Comparison of ENCODE assay signal across 19 cellular contexts in the genomic region with DNA sequence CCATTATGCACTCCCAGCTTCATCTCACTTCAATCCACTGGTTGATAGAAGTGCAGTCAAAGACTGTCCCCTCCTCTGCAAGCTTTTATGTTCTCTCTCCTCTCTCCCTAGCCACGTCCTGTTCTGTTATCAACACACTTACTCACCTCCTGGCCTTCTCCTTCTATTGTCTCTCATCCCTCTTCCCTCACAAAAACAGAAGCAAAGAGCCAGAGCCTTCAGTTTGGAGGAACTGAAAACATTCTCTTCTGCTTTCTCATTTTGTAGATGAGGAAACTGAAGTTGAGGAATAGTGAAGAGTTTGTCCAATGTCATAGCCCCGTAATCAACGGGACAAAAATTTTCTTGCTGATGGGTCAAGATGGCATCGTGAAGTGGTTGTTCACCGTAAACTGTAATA. TPM values are rescaled to one million over a fixed set of nuclear protein-coding genes. Genes with fewer than 3 reads are reported as not detected.
DNase-seq lines count a peak whose midpoint lies in the region; ATAC-seq and TF ChIP-seq lines count a peak whose summit lies in the region.
"Had no signal": no experiment of that assay in that cellular context is flagged by ENCODE, and none has a peak within 500 bp of the region (broad histone marks: within the 10 kb centered on the region; RNA-seq: fewer than 3 reads in every experiment).

No MANE protein-coding gene starts in this region.

- H3K27me3 Mint-ChIP-seq in stimulated activated naive CD8-positive, alpha-beta T cell treated with anti-CD3 and anti-CD28 coated beads, Interleukin-15, amount 100 ng/mL, for 72 hours = no peaks in the 10 kb centered on the region

- H3K27ac Mint-ChIP-seq in stimulated activated naive CD8-positive, alpha-beta T cell treated with anti-CD3 and anti-CD28 coated beads, Interleukin-15, amount 100 ng/mL, for 72 hours = peak overlapping the region; percentile 2 to 28

- peaks cover 39% of the 10 kb centered on the region for H3K27me3 ChIP-seq in left ventricle myocardium inferior (ENCODE audit: low read depth)
- H3K27me3 ChIP-seq in heart right ventricle = peaks cover 0 to 21% (median 3%) of the 10 kb centered on the region in 7 donors
- H3K27me3 ChIP-seq: pancreas, spleen had no signal

- H3K9me3 ChIP-seq in left ventricle myocardium inferior (replicated peaks) = no peaks in the 10 kb centered on the region
- H3K9me3 ChIP-seq in heart right ventricle = no peaks in the 10 kb centered on the region
- H3K9me3 ChIP-seq: pancreas, SK-N-SH, spleen had no signal

- peaks cover 62% of the 10 kb centered on the region for H3K4me1 Mint-ChIP-seq in stimulated activated naive CD8-positive, alpha-beta T cell treated with anti-CD3 and anti-CD28 coated beads, Interleukin-15, amount 100 ng/mL, for 72 hours

- ATAC-seq in Right ventricle myocardium superior (ENCODE audit: poor library complexity) = peak; percentile 36
- ATAC-seq in heart right ventricle = peak in 5 of 8 donors; percentile 18 to 56 (median 31)
- no peak for ATAC-seq in stimulated activated naive CD8-positive, alpha-beta T cell treated with anti-CD3 and anti-CD28 coated beads, Interleukin-15, amount 100 ng/mL, for 72 hours
- no peak for ATAC-seq in GM18907 (IDR thresholded peaks at IDR 0.05; ENCODE audit: unreplicated experiment)
- ATAC-seq in GM18520 (IDR thresholded peaks at IDR 0.05; ENCODE audit: unreplicated experiment) = no peak
- ATAC-seq: K562 had no signal

- H3K27ac ChIP-seq in left ventricle myocardium inferior (replicated peaks) = no peak overlapping the region
- H3K27ac ChIP-seq in heart right ventricle = peak overlapping the region in 1 of 10 donors; percentile 80
- H3K27ac ChIP-seq: pancreas had no signal

- no peak overlapping the region for H3K4me3 Mint-ChIP-seq in stimulated activated naive CD8-positive, alpha-beta T cell treated with anti-CD3 and anti-CD28 coated beads, Interleukin-15, amount 100 ng/mL, for 72 hours

- TF ChIP-seq CTCF in left ventricle myocardium inferior (IDR thresholded peaks at IDR 0.05; ENCODE audit: borderline replicate concordance) (no peak), heart right ventricle (IDR thresholded peaks at IDR 0.05) (no peak)

- DNase-seq in Right ventricle myocardium superior = no peak
- DNase-seq in left ventricle myocardium inferior = no peak
- DNase-seq in SIG-M5 (lab: John Stamatoyannopoulos, UW) = peak; percentile 84
- DNase-seq in heart right ventricle = no peak
- no peak for DNase-seq in stimulated activated naive CD8-positive, alpha-beta T cell treated with anti-CD3 and anti-CD28 coated beads, Interleukin-15, amount 100 ng/mL, for 72 hours
- DNase-seq in RPMI8226 = no peak
- DNase-seq: cortex of kidney; GDM1; NCI-H1417 treated with DMSO at 0.1 percent for 48 hours; NCI-H345; pancreas; SK-N-SH; spleen; stimulated activated naive CD4-positive, alpha-beta T cell had no signal

- WGBS in heart right ventricle, 2 donors = 76 to 82% methylated on average over 5 of the region's 5 CpGs

- H3K36me3 ChIP-seq in left ventricle myocardium inferior = no peaks in the 10 kb centered on the region
- peaks cover 0 to 3% (median 0%) of the 10 kb centered on the region in 9 donors for H3K36me3 ChIP-seq in heart right ventricle
- H3K36me3 ChIP-seq: pancreas had no signal

- intact Hi-C loops in Right ventricle myocardium superior (cut with DNase I) = no loop called here
- intact Hi-C loops in left ventricle myocardium inferior (cut with micrococcal nuclease) = no loop called here
- intact Hi-C loops in heart right ventricle (cut with DNase I) = no loop called here

- no peaks in the 10 kb centered on the region for H3K9me3 Mint-ChIP-seq in stimulated activated naive CD8-positive, alpha-beta T cell treated with anti-CD3 and anti-CD28 coated beads, Interleukin-15, amount 100 ng/mL, for 72 hours

- H3K4me3 ChIP-seq in left ventricle myocardium inferior = no peak overlapping the region
- peak overlapping the region in 3 of 10 donors; percentile 31 to 53 (median 35) for H3K4me3 ChIP-seq in heart right ventricle
- H3K4me3 ChIP-seq: K562 had no signal

- H3K4me1 ChIP-seq in left ventricle myocardium inferior = no peaks in the 10 kb centered on the region
- H3K4me1 ChIP-seq in heart right ventricle = peaks cover 0 to 40% (median 0%) of the 10 kb centered on the region in 9 donors
- H3K4me1 ChIP-seq: pancreas had no signal

RNA-seq across cellular contexts. Expression of gene NLRP3, which starts 1.8 kb away (rescaled TPM):
- total RNA-seq in Right ventricle myocardium superior = 0.56 TPM
- total RNA-seq in left ventricle myocardium inferior = 0.66 TPM
- 1 to 10 TPM in 5 of 10 donors, under 1 TPM in 5; 0.28 to 6.1 (median 1.0) TPM for total RNA-seq in heart right ventricle
- polyA plus RNA-seq in heart right ventricle = under 1 TPM; 0.37 to 0.68 TPM
- total RNA-seq: K562 had no signal
- polyA plus RNA-seq: K562 had no signal

RNA-seq across cellular contexts. Expression of gene OR2B11, which starts 40.1 kb away (rescaled TPM):
- not detected for total RNA-seq in Right ventricle myocardium superior
- total RNA-seq in left ventricle myocardium inferior = not detected
- total RNA-seq in heart right ventricle = not detected
- not detected for polyA plus RNA-seq in heart right ventricle
- total RNA-seq: epithelial cell of proximal tubule, K562, pancreas, spleen, ureter had no signal
- polyA plus RNA-seq: K562, pancreas, SK-N-SH, spleen had no signal

Comparison
In these comparisons a context has a peak if more than half of its experiments do, and no peak if none do; other contexts are left out.
1. ATAC-seq: peak in Right ventricle myocardium superior (single experiment) and heart right ventricle (5 of 8); none in stimulated activated naive CD8-positive, alpha-beta T cell treated with anti-CD3 and anti-CD28 coated beads, Interleukin-15, amount 100 ng/mL, for 72 hours (single experiment), GM18907 (single experiment) and GM18520 (single experiment).